16 cellular contexts compared by ENCODE assay signal in the genomic region with DNA sequence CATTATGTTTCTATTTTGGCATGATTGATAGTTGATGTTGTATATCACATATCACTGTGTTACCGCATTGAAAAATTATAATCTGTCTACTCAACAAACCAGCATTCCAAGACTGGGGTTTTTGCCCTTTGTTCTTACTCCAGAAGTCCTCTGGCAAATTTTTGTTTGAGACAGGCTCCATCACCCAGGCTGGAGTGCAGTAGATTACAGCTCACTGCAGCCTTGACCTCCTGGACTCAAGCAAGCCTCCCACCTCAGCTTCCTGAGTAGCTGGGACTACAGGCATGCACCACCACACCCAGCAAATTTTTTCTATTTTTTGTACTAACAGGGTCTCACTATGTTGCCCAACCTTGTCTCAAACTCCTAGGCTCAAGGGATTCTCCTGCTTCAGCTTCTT.
A peak's percentile ranks its signal among the peaks of the same experiment; 100 is the strongest.
DNase-seq lines count a peak whose midpoint lies in the region; FAIRE-seq and TF ChIP-seq lines count a peak whose summit lies in the region.
"Had no signal": no experiment of that assay in that cellular context is flagged by ENCODE, and none has a peak within 500 bp of the region (broad histone marks: within the 10 kb centered on the region; RNA-seq: fewer than 3 reads in every experiment).

No MANE protein-coding gene starts in this region.

- H3K4me1 Mint-ChIP-seq in astrocyte (ENCODE audit: low read depth, unreplicated experiment): peaks cover 4% of the 10 kb centered on the region
- H3K4me1 Mint-ChIP-seq: CD4-positive, CD25-positive, alpha-beta regulatory T cell had no signal

- no peak overlapping the region for H3K27ac Mint-ChIP-seq in astrocyte (ENCODE audit: unreplicated experiment)
- H3K27ac Mint-ChIP-seq: CD4-positive, CD25-positive, alpha-beta regulatory T cell; CD8-positive, alpha-beta T cell; H9 had no signal

- DNase-seq in Karpas-422 (no peak), OCI-LY7 (ENCODE audit: low spot score) (no peak), astrocyte (ENCODE audit: low read depth) (no peak), HAP-1 (ENCODE audit: low spot score in 2 of 2) (no peak), cortex of kidney (lab: John Stamatoyannopoulos, UW) (no peak), cerebellar nuclear complex (lab: John Stamatoyannopoulos, UW) (no peak)
- DNase-seq: C1 segment of cervical spinal cord; Caco-2; CD4-positive, CD25-positive, alpha-beta regulatory T cell; CD8-positive, alpha-beta T cell; DMS153; DND-41; H9 had no signal

- H3K9me2 ChIP-seq in Karpas-422 (replicated peaks; ENCODE audit: insufficient read depth, low read length) (no peaks in the 10 kb centered on the region), OCI-LY7 (ENCODE audit: insufficient read depth, low read length) (no peaks in the 10 kb centered on the region)

- no peak overlapping the region for H3K4me3 ChIP-seq in Karpas-422 (ENCODE audit: low read length)
- no peak overlapping the region for H3K4me3 ChIP-seq in OCI-LY7 (ENCODE audit: low read depth, low read length, poor library complexity, severe bottlenecking)
- H3K4me3 ChIP-seq in astrocyte (ENCODE audit: insufficient read depth, low read depth, low read length): no peak overlapping the region
- no peak overlapping the region for H3K4me3 ChIP-seq in HAP-1

- no peak for FAIRE-seq in astrocyte (lab: Jason Lieb, UNC)
- FAIRE-seq: G401.6, GM12892, H1 had no signal

- intact Hi-C loops in OCI-LY7 (cut with micrococcal nuclease; ENCODE audit: unreplicated experiment): no loop called here

- H4K20me1 ChIP-seq in Karpas-422 (ENCODE audit: insufficient read depth, low read depth, low read length): no peaks in the 10 kb centered on the region
- no peaks in the 10 kb centered on the region for H4K20me1 ChIP-seq in OCI-LY7 (ENCODE audit: insufficient read depth, low read length)
- no peaks in the 10 kb centered on the region for H4K20me1 ChIP-seq in astrocyte (ENCODE audit: insufficient read depth, low read length)

- in situ Hi-C loops in HAP-1 (cut with MboI; ENCODE audit: low sequenced_read_pairs): no loop called here

- 0 out of 2 replicates have a peak overlapping the region, but pooled peaks have one; percentile 79 for H2AFZ ChIP-seq in Karpas-422 (ENCODE audit: low read length)
- H2AFZ ChIP-seq in OCI-LY7 (ENCODE audit: low read length): peak overlapping the region; percentile 73; the same call in 1 of the 2 replicates
- H2AFZ ChIP-seq in astrocyte (ENCODE audit: low read depth, low read length): peak overlapping the region; percentile 16

- H3K9ac ChIP-seq in Karpas-422 (ENCODE audit: low read length) (no peak overlapping the region), astrocyte (ENCODE audit: low read length) (no peak overlapping the region)

- H3K36me3 ChIP-seq in Karpas-422 (ENCODE audit: insufficient read depth, low read length) (no peaks in the 10 kb centered on the region), OCI-LY7 (ENCODE audit: insufficient read depth, low read length) (peaks cover 7% of the 10 kb centered on the region), astrocyte (ENCODE audit: insufficient read depth, low read length) (no peaks in the 10 kb centered on the region), HAP-1 (replicated peaks) (no peaks in the 10 kb centered on the region)

- H3K27ac ChIP-seq in Karpas-422 (ENCODE audit: low read length): no peak overlapping the region
- no peak overlapping the region for H3K27ac ChIP-seq in OCI-LY7 (ENCODE audit: low read depth, low read length, poor library complexity, severe bottlenecking)
- no peak overlapping the region for H3K27ac ChIP-seq in astrocyte (ENCODE audit: low read depth, low read length)

- H3K27me3 ChIP-seq in Karpas-422 (ENCODE audit: low read length) (no peaks in the 10 kb centered on the region), astrocyte (ENCODE audit: insufficient read depth, low read length) (no peaks in the 10 kb centered on the region), HAP-1 (ENCODE audit: low read depth) (no peaks in the 10 kb centered on the region)

- H3K4me2 ChIP-seq in Karpas-422 (ENCODE audit: low read depth, low read length, poor library complexity, severe bottlenecking) (no peak overlapping the region), OCI-LY7 (ENCODE audit: low read length) (no peak overlapping the region), astrocyte (ENCODE audit: low read length) (no peak overlapping the region)

- H3K79me2 ChIP-seq in Karpas-422 (ENCODE audit: low read length) (no peaks in the 10 kb centered on the region), OCI-LY7 (ENCODE audit: insufficient read depth, low read depth, low read length) (no peaks in the 10 kb centered on the region), astrocyte (ENCODE audit: insufficient read depth, low read length) (no peaks in the 10 kb centered on the region)

- no peak for TF ChIP-seq CTCF in OCI-LY7 (conservative IDR thresholded peaks at IDR 0.05; ENCODE audit: low read length)
- TF ChIP-seq CTCF in astrocyte (IDR thresholded peaks at IDR 0.05; ENCODE audit: insufficient read depth, low read depth, low read length): no peak

- no peaks in the 10 kb centered on the region for H3K9me3 ChIP-seq in Karpas-422 (ENCODE audit: low read length)
- H3K9me3 ChIP-seq in OCI-LY7 (ENCODE audit: low read length): peaks cover 6% of the 10 kb centered on the region; the same call in 1 of the 2 replicates
- no peaks in the 10 kb centered on the region for H3K9me3 ChIP-seq in astrocyte (ENCODE audit: insufficient read depth, low read depth, low read length)
- H3K9me3 ChIP-seq in HAP-1: no peaks in the 10 kb centered on the region
- H3K9me3 ChIP-seq: Caco-2 had no signal

- no TSS peak for BruUV-seq in OCI-LY7 (replicated peaks; lab: Mats Ljungman, UMichigan)

- H3K9me3 Mint-ChIP-seq in astrocyte (ENCODE audit: unreplicated experiment): no peaks in the 10 kb centered on the region
- H3K9me3 Mint-ChIP-seq: CD8-positive, alpha-beta T cell; H9 had no signal

- H3K4me3 Mint-ChIP-seq in astrocyte (ENCODE audit: unreplicated experiment): no peak overlapping the region
- H3K4me3 Mint-ChIP-seq: CD4-positive, CD25-positive, alpha-beta regulatory T cell; CD8-positive, alpha-beta T cell; H9 had no signal

- H3K4me1 ChIP-seq in Karpas-422 (ENCODE audit: low read length): peaks cover 20% of the 10 kb centered on the region
- H3K4me1 ChIP-seq in OCI-LY7 (ENCODE audit: insufficient read depth, low read length, poor library complexity, severe bottlenecking): peaks cover 30% of the 10 kb centered on the region
- no peaks in the 10 kb centered on the region for H3K4me1 ChIP-seq in astrocyte (ENCODE audit: insufficient read depth, low read length)
- H3K4me1 ChIP-seq in HAP-1: no peaks in the 10 kb centered on the region
- H3K4me1 ChIP-seq: Caco-2 had no signal

- no peaks in the 10 kb centered on the region for H3K27me3 Mint-ChIP-seq in astrocyte (ENCODE audit: low read depth, unreplicated experiment)
- H3K27me3 Mint-ChIP-seq: CD4-positive, CD25-positive, alpha-beta regulatory T cell had no signal

- POLR2A ChIA-PET in OCI-LY7 (lab: Charles Lee): interaction anchor here (0.9 to 1.2 kb wide), 2 partner anchors 10 to 15 kb away, joined by 3 read pairs; no protein-coding TSS in a partner anchor

- no peaks in the 10 kb centered on the region for H3K36me3 Mint-ChIP-seq in astrocyte (ENCODE audit: low read depth, unreplicated experiment)
- H3K36me3 Mint-ChIP-seq: CD4-positive, CD25-positive, alpha-beta regulatory T cell; CD8-positive, alpha-beta T cell had no signal

- CTCF ChIA-PET in OCI-LY7 (lab: Charles Lee; ENCODE audit: unreplicated experiment): no interaction called here

Comparison
In these comparisons a context has a peak if more than half of its experiments do, and no peak if none do; other contexts are left out.
1. H2AFZ ChIP-seq: peak in every context shown above with its lines; median percentile 79 in Karpas-422; 73 in OCI-LY7; 16 in astrocyte.